Comparison of ENCODE assay signal across 20 cellular contexts in the genomic region with DNA sequence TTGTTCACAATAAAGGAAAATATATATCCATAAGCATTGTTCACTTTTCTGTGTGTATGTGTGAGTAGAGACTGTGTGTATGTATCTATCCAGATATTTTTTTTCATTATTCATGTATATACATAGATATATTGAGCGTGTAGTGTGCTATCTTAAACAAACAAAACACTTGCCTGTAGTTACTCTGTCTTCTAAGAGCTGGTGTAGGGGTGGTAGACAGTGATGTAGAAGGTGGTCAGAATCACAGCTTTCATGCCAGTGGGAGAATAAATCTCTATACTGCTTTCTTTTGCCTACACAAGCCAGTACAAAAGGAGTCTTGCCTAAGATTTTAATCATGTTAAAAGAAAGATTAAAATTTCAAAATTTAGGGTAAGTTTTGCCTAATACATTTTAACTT.
"Had no signal": no experiment of that assay in that cellular context is flagged by ENCODE, and none has a peak within 500 bp of the region (broad histone marks: within the 10 kb centered on the region; RNA-seq: fewer than 3 reads in every experiment).

No MANE protein-coding gene starts in this region.

- H3K27ac ChIP-seq: coronary artery, lower lobe of right lung, ovary, prostate gland, right atrium auricular region, thyroid gland, VCaP had no signal

- DNase-seq: activated CD4-positive, alpha-beta T cell treated with anti-CD3 and anti-CD28 coated beads, Interleukin-2, amount 10 ng/mL, durations not matched to agents 7 days and 5 days; activated naive CD4-positive, alpha-beta T cell; amygdala; cerebellar nuclear complex; kidney; lower lobe of right lung; naive B cell; ovary; stimulated activated CD4-positive, alpha-beta T cell treated with anti-CD3 and anti-CD28 coated beads, Interleukin-12 subunit alpha, Interleukin-12 subunit beta, amount 100 ng/mL, for 4 hours; stimulated activated CD4-positive, alpha-beta T cell treated with anti-CD3 and anti-CD28 coated beads, Interleukin-4, amount 100 ng/mL, for 4 hours; substantia nigra; thyroid gland had no signal

- H3K4me3 Mint-ChIP-seq: activated CD4-positive, alpha-beta T cell treated with anti-CD3 and anti-CD28 coated beads, Interleukin-2, amount 10 ng/mL, durations not matched to agents 7 days and 5 days; activated CD8-positive, alpha-beta T cell treated with anti-CD3 and anti-CD28 coated beads for 36 hours; activated naive CD8-positive, alpha-beta T cell; naive B cell; stimulated activated naive CD8-positive, alpha-beta T cell treated with anti-CD3 and anti-CD28 coated beads, Interleukin-15, Interleukin-2, amounts not matched to agents 100 ng/mL and 50 ng/mL, for 24 hours had no signal

- H3K36me3 ChIP-seq: lower lobe of right lung, ovary, prostate gland, right atrium auricular region, thyroid gland had no signal

- H3K27ac Mint-ChIP-seq: activated CD4-positive, alpha-beta T cell treated with anti-CD3 and anti-CD28 coated beads, Interleukin-2, amount 10 ng/mL, durations not matched to agents 7 days and 5 days; naive B cell; stimulated activated naive CD8-positive, alpha-beta T cell treated with anti-CD3 and anti-CD28 coated beads, Interleukin-15, Interleukin-2, amounts not matched to agents 100 ng/mL and 50 ng/mL, for 24 hours had no signal

- H3K27me3 Mint-ChIP-seq: activated CD4-positive, alpha-beta T cell treated with anti-CD3 and anti-CD28 coated beads, Interleukin-2, amount 10 ng/mL, durations not matched to agents 7 days and 5 days; activated CD8-positive, alpha-beta T cell treated with anti-CD3 and anti-CD28 coated beads for 36 hours; activated naive CD8-positive, alpha-beta T cell; naive B cell; stimulated activated naive CD8-positive, alpha-beta T cell treated with anti-CD3 and anti-CD28 coated beads, Interleukin-15, Interleukin-2, amounts not matched to agents 100 ng/mL and 50 ng/mL, for 24 hours had no signal

- H3K4me1 ChIP-seq: lower lobe of right lung, prostate gland, right atrium auricular region, thyroid gland had no signal

- H3K9me3 ChIP-seq: lower lobe of right lung, ovary, prostate gland, right atrium auricular region, thyroid gland had no signal

- H3K27me3 ChIP-seq: ovary, right atrium auricular region, thyroid gland had no signal

- H3K4me3 ChIP-seq: coronary artery, lower lobe of right lung, ovary, prostate gland, right atrium auricular region, thyroid gland had no signal

- H3K36me3 Mint-ChIP-seq: activated naive CD8-positive, alpha-beta T cell; naive B cell had no signal

- H3K9me3 Mint-ChIP-seq: activated CD8-positive, alpha-beta T cell treated with anti-CD3 and anti-CD28 coated beads for 36 hours; activated T-helper 2 cell treated with anti-CD3 and anti-CD28 coated beads, Interferon-gamma antibody, Interleukin-2, Interleukin-4, amounts not matched to agents 10 μg/mL and 5 μg/mL and 100 μg/mL, durations not matched to agents 14 hours and 24 hours and 36 hours; stimulated activated naive CD8-positive, alpha-beta T cell treated with anti-CD3 and anti-CD28 coated beads, Interleukin-15, Interleukin-2, amounts not matched to agents 100 ng/mL and 50 ng/mL, for 24 hours had no signal
